19 cellular contexts compared by ENCODE assay signal in the genomic region with DNA sequence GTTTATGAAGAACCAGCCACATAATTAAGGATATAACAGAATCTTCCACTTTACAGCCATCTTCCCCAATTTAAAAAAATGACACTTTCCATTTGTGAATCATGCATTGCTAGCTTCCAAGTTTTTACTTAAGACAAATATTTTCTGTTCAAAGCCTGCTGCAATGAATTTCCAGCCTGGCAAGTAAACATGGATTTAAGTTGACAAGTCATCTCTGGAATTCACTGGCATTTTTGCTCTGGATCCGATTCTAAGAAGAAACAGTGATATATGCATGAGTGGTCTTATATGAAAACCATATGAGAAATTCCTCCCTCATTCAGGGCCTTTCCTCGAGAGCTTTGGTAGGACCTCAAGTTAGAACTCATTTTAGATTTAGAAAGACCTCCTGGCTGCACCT.
"Had no signal": no experiment of that assay in that cellular context is flagged by ENCODE, and none has a peak within 500 bp of the region (broad histone marks: within the 10 kb centered on the region; RNA-seq: fewer than 3 reads in every experiment).

No MANE protein-coding gene starts in this region.

- H3K27ac Mint-ChIP-seq: activated CD4-positive, alpha-beta memory T cell treated with anti-CD3 and anti-CD28 coated beads, Interleukin-2, amount 10 ng/mL, durations not matched to agents 7 days and 5 days; activated CD4-positive, alpha-beta T cell treated with anti-CD3 and anti-CD28 coated beads, Interleukin-2, amount 10 ng/mL, durations not matched to agents 7 days and 5 days; activated T-cell treated with anti-CD3 and anti-CD28 coated beads, Interleukin-2, amount 50 U/mL, for 24 hours; natural killer cell; neural progenitor cell; WTC11 had no signal

- H3K4me1 Mint-ChIP-seq: activated CD4-positive, alpha-beta memory T cell treated with anti-CD3 and anti-CD28 coated beads, Interleukin-2, amount 10 ng/mL, durations not matched to agents 7 days and 5 days; activated CD4-positive, alpha-beta T cell treated with anti-CD3 and anti-CD28 coated beads, Interleukin-2, amount 10 ng/mL, durations not matched to agents 7 days and 5 days; natural killer cell had no signal

- H3K36me3 Mint-ChIP-seq: natural killer cell, neural progenitor cell, WTC11 had no signal

- ATAC-seq: left lung, lower lobe of right lung, natural killer cell, right cardiac atrium, WTC11 had no signal

- H3K4me3 Mint-ChIP-seq: activated CD4-positive, alpha-beta memory T cell treated with anti-CD3 and anti-CD28 coated beads, Interleukin-2, amount 10 ng/mL, durations not matched to agents 7 days and 5 days; activated CD4-positive, alpha-beta T cell treated with anti-CD3 and anti-CD28 coated beads, Interleukin-2, amount 10 ng/mL, durations not matched to agents 7 days and 5 days; activated T-cell treated with anti-CD3 and anti-CD28 coated beads, Interleukin-2, amount 50 U/mL, for 24 hours; natural killer cell; neural progenitor cell; WTC11 had no signal

- DNase-seq: activated CD4-positive, alpha-beta memory T cell treated with anti-CD3 and anti-CD28 coated beads, Interleukin-2, amount 10 ng/mL, durations not matched to agents 7 days and 5 days; activated CD4-positive, alpha-beta T cell treated with anti-CD3 and anti-CD28 coated beads for 1 hour; activated CD4-positive, alpha-beta T cell treated with anti-CD3 and anti-CD28 coated beads, Interleukin-2, amount 10 ng/mL, durations not matched to agents 7 days and 5 days; activated CD8-positive, alpha-beta memory T cell treated with anti-CD3 and anti-CD28 coated beads, Interleukin-2, amount 50 U/mL, for 48 hours; activated gamma-delta T cell treated with Interleukin-2 at 50 U/mL for 16 hours; activated naive CD4-positive, alpha-beta T cell treated with anti-CD3 and anti-CD28 coated beads, Interleukin-2, amount 50 U/mL, for 16 hours; activated T-cell treated with anti-CD3 and anti-CD28 coated beads, Interleukin-2, amount 50 U/mL, for 24 hours; brain microvascular endothelial cell; cortex of kidney; left lung; lower lobe of right lung; mesendoderm; natural killer cell; spleen; stimulated activated naive CD4-positive, alpha-beta T cell; T-helper 2 cell had no signal

- H3K9me3 Mint-ChIP-seq: activated CD4-positive, alpha-beta memory T cell treated with anti-CD3 and anti-CD28 coated beads, Interleukin-2, amount 10 ng/mL, durations not matched to agents 7 days and 5 days; activated CD4-positive, alpha-beta T cell treated with anti-CD3 and anti-CD28 coated beads, Interleukin-2, amount 10 ng/mL, durations not matched to agents 7 days and 5 days; activated T-cell treated with anti-CD3 and anti-CD28 coated beads, Interleukin-2, amount 50 U/mL, for 24 hours; natural killer cell; neural progenitor cell; WTC11 had no signal
